13 cellular contexts compared by ENCODE assay signal in genomic region chr2:8380573-8380972, GRCh38.
A peak's percentile ranks its signal among the peaks of the same experiment; 100 is the strongest.
DNase-seq lines count a peak whose midpoint lies in the region; ATAC-seq and TF ChIP-seq lines count a peak whose summit lies in the region.
"Had no signal": no experiment of that assay in that cellular context is flagged by ENCODE, and none has a peak within 500 bp of the region (broad histone marks: within the 10 kb centered on the region; RNA-seq: fewer than 3 reads in every experiment).

No MANE protein-coding gene starts in this region.

- ATAC-seq in GM21619 (IDR thresholded peaks at IDR 0.05; ENCODE audit: unreplicated experiment) (peak; percentile 63), HG03432 (IDR thresholded peaks at IDR 0.05; ENCODE audit: unreplicated experiment) (peak; percentile 70)

- H3K27me3 ChIP-seq in dorsolateral prefrontal cortex = no peaks in the 10 kb centered on the region
- H3K27me3 ChIP-seq: vagina had no signal

- no peak for TF ChIP-seq CTCF in dorsolateral prefrontal cortex (IDR thresholded peaks at IDR 0.05 in 54 of 56, conservative IDR thresholded peaks at IDR 0.05 in 2 of 56; ENCODE audit: low read depth in 1 of 56, partially characterized antibody in 56 of 56)

- CTCF ChIA-PET in activated naive CD4-positive, alpha-beta T cell treated with anti-CD3 and anti-CD28 coated beads for 36 hours (lab: Charles Lee) = no interaction called here

- no peaks in the 10 kb centered on the region for H3K9me3 Mint-ChIP-seq in activated naive CD4-positive, alpha-beta T cell treated with anti-CD3 and anti-CD28 coated beads for 36 hours

- no peak overlapping the region for H3K4me3 ChIP-seq in dorsolateral prefrontal cortex
- H3K4me3 ChIP-seq: vagina had no signal

- DNase-seq in NCI-H1694 treated with DMSO at 0.1 percent for 48 hours (lab: John Stamatoyannopoulos, UW) (peak; percentile 17), NCI-H1694 (lab: John Stamatoyannopoulos, UW) (no peak), pons (ENCODE audit: low spot score) (peak; percentile 4), dorsolateral prefrontal cortex (no peak), NCI-H2107 treated with DMSO at 0.1 percent for 48 hours (lab: John Stamatoyannopoulos, UW; ENCODE audit: unreplicated experiment) (no peak)
- DNase-seq in activated naive CD4-positive, alpha-beta T cell treated with anti-CD3 and anti-CD28 coated beads for 36 hours = no peak
- DNase-seq: activated CD4-positive, alpha-beta T cell treated with anti-CD3 and anti-CD28 coated beads, Interleukin-2, amount 10 ng/mL, durations not matched to agents 24 days and 14 days; MM.1S; NCI-H524 treated with DMSO at 0.1 percent for 48 hours; SK-N-SH had no signal

- intact Hi-C loops in dorsolateral prefrontal cortex (cut with DNase I) = no loop called here
- intact Hi-C loops in activated naive CD4-positive, alpha-beta T cell treated with anti-CD3 and anti-CD28 coated beads for 36 hours (cut with micrococcal nuclease) = no loop called here

- peaks cover 11% of the 10 kb centered on the region for H3K27me3 Mint-ChIP-seq in activated naive CD4-positive, alpha-beta T cell treated with anti-CD3 and anti-CD28 coated beads for 36 hours (ENCODE audit: low read depth)

- H3K4me3 Mint-ChIP-seq in activated naive CD4-positive, alpha-beta T cell treated with anti-CD3 and anti-CD28 coated beads for 36 hours = no peak overlapping the region
- H3K4me3 Mint-ChIP-seq: activated CD4-positive, alpha-beta T cell treated with anti-CD3 and anti-CD28 coated beads, Interleukin-2, amount 10 ng/mL, durations not matched to agents 24 days and 14 days had no signal

- no peak overlapping the region for H3K27ac ChIP-seq in dorsolateral prefrontal cortex
- H3K27ac ChIP-seq: vagina had no signal

- H3K4me1 Mint-ChIP-seq in activated naive CD4-positive, alpha-beta T cell treated with anti-CD3 and anti-CD28 coated beads for 36 hours (ENCODE audit: low read depth) = peaks cover 18% of the 10 kb centered on the region

- no peak overlapping the region for H3K27ac Mint-ChIP-seq in activated naive CD4-positive, alpha-beta T cell treated with anti-CD3 and anti-CD28 coated beads for 36 hours
- H3K27ac Mint-ChIP-seq: activated CD4-positive, alpha-beta T cell treated with anti-CD3 and anti-CD28 coated beads, Interleukin-2, amount 10 ng/mL, durations not matched to agents 24 days and 14 days had no signal

- peaks cover 1% of the 10 kb centered on the region for H3K36me3 Mint-ChIP-seq in activated naive CD4-positive, alpha-beta T cell treated with anti-CD3 and anti-CD28 coated beads for 36 hours (ENCODE audit: low read depth)

Comparison
In these comparisons a context has a peak if more than half of its experiments do, and no peak if none do; other contexts are left out.
1. DNase-seq: peak in NCI-H1694 treated with DMSO at 0.1 percent for 48 hours (single experiment) and pons (single experiment); none in NCI-H1694 (single experiment), dorsolateral prefrontal cortex (0 of 10), NCI-H2107 treated with DMSO at 0.1 percent for 48 hours (single experiment) and activated naive CD4-positive, alpha-beta T cell treated with anti-CD3 and anti-CD28 coated beads for 36 hours (single experiment).